In genomic region chr2:8211384-8211783, GRCh38 we compare ENCODE assay signal across 25 cellular contexts.
DNase-seq lines count a peak whose midpoint lies in the region; ATAC-seq, FAIRE-seq and TF ChIP-seq lines count a peak whose summit lies in the region.
"Had no signal": no experiment of that assay in that cellular context is flagged by ENCODE, and none has a peak within 500 bp of the region (broad histone marks: within the 10 kb centered on the region; RNA-seq: fewer than 3 reads in every experiment).

No MANE protein-coding gene starts in this region.

- ATAC-seq in esophagus mucosa: peak; percentile 57
- ATAC-seq: A549, GM23338 had no signal

- H4K91ac ChIP-seq in H1 (replicated peaks; ENCODE audit: insufficient read length, low read length) (no peak overlapping the region), neuronal stem cell (ENCODE audit: low read depth, low read length, poor library complexity) (no peak overlapping the region)

- no peak overlapping the region for H3K27ac ChIP-seq in H1 (ENCODE audit: low read depth, low read length)
- H3K27ac ChIP-seq in neuronal stem cell (replicated peaks; ENCODE audit: low read length): no peak overlapping the region
- no peak overlapping the region for H3K27ac ChIP-seq in colonic mucosa
- no peak overlapping the region for H3K27ac ChIP-seq in osteoblast (ENCODE audit: low read depth, low read length)
- H3K27ac ChIP-seq: A549; BLaER1 treated with 17β-estradiol and CSF1 and Interleukin-3, amounts not matched to agents 10 nM and 100 nM had no signal

- TF ChIP-seq CTCF in H1 (IDR thresholded peaks at IDR 0.05; ENCODE audit: control extremely low read depth in 1 of 3, insufficient read depth in 1 of 3, low read depth in 1 of 3, low read length in 3 of 3) (no peak), colonic mucosa (IDR thresholded peaks at IDR 0.05) (no peak), osteoblast (IDR thresholded peaks at IDR 0.05; ENCODE audit: extremely low read depth, low read depth, low read length) (no peak)

- WGBS in H1 (ENCODE audit: extremely low coverage in 1 of 2, insufficient coverage in 1 of 2, insufficient read length in 1 of 2, insufficient replicate concordance in 2 of 2, low coverage in 1 of 2, low lambda C conversion rate in 2 of 2, missing lambda C conversion rate in 1 of 2), 2 experiments: 95% methylated on average over 3 of the region's 3 CpGs; no CpG with 5 or more reads in 1 of the 2 experiments
- WGBS in neuronal stem cell (ENCODE audit: extremely low coverage in 2 of 2, insufficient read length in 2 of 2, insufficient replicate concordance in 1 of 2), 2 donors: no CpG with 5 or more reads among the region's 3 CpGs

- FAIRE-seq in H1 (lab: Jason Lieb, UNC): no peak
- FAIRE-seq: A549, D721Med, GM12891, GM18507, H54 had no signal

- H3K79me1 ChIP-seq in H1 (ENCODE audit: low read depth, low read length) (no peaks in the 10 kb centered on the region), neuronal stem cell (ENCODE audit: low read depth, low read length) (no peaks in the 10 kb centered on the region)

- H2BK15ac ChIP-seq in H1 (ENCODE audit: low read length): no peak overlapping the region
- no peak overlapping the region for H2BK15ac ChIP-seq in neuronal stem cell (ENCODE audit: low read length)

- H2AK5ac ChIP-seq in H1 (ENCODE audit: low read depth, low read length) (no peak overlapping the region), neuronal stem cell (ENCODE audit: low read depth, low read length) (no peak overlapping the region)

- H3K23ac ChIP-seq in H1 (ENCODE audit: insufficient read length): no peak overlapping the region
- H3K23ac ChIP-seq in neuronal stem cell (ENCODE audit: low read depth, low read length, poor library complexity): no peak overlapping the region

- H2AFZ ChIP-seq in H1 (ENCODE audit: low read length): peak overlapping the region; percentile 72; the same call in 1 of the 2 replicates
- peak overlapping the region; percentile 27 for H2AFZ ChIP-seq in neuronal stem cell (ENCODE audit: low read length)
- no peak overlapping the region for H2AFZ ChIP-seq in osteoblast (ENCODE audit: low read length)
- H2AFZ ChIP-seq: GM23338 had no signal

- H4K20me1 ChIP-seq in H1 (replicated peaks in 1 of 2; ENCODE audit: control insufficient read depth in 1 of 2, insufficient read depth in 2 of 2, low read length in 2 of 2) (no peaks in the 10 kb centered on the region), osteoblast (ENCODE audit: insufficient read depth, low read length) (no peaks in the 10 kb centered on the region)
- H4K20me1 ChIP-seq: BLaER1 treated with 17β-estradiol and CSF1 and Interleukin-3, amounts not matched to agents 10 nM and 100 nM had no signal

- H3K4me3 ChIP-seq in H1 (ENCODE audit: extremely low read depth in 1 of 4, insufficient read depth in 2 of 4, low read depth in 3 of 4, low read length in 4 of 4) (no peak overlapping the region), neuronal stem cell (ENCODE audit: low read length in 2 of 2) (no peak overlapping the region), colonic mucosa (no peak overlapping the region), osteoblast (ENCODE audit: insufficient read depth, low read length) (no peak overlapping the region)
- H3K4me3 ChIP-seq: A549, GM23338, HAP-1 had no signal

- H2BK12ac ChIP-seq in H1 (ENCODE audit: low read depth, low read length) (no peak overlapping the region), neuronal stem cell (ENCODE audit: low read length) (no peak overlapping the region)

- H3K9ac ChIP-seq in H1 (replicated peaks in 1 of 4; ENCODE audit: extremely low read depth in 1 of 4, low read depth in 3 of 4, low read length in 3 of 4) (no peak overlapping the region), neuronal stem cell (ENCODE audit: low read depth, low read length, poor library complexity) (no peak overlapping the region), colonic mucosa (ENCODE audit: low read depth in 2 of 2, low read length in 2 of 2) (no peak overlapping the region)
- H3K9ac ChIP-seq: BLaER1 treated with 17β-estradiol and CSF1 and Interleukin-3, amounts not matched to agents 10 nM and 100 nM had no signal

- no peak overlapping the region for H3K4ac ChIP-seq in H1 (replicated peaks; ENCODE audit: insufficient read length, low read depth, low read length)
- no peak overlapping the region for H3K4ac ChIP-seq in neuronal stem cell (ENCODE audit: low read length)

- H3K36me3 ChIP-seq in H1 (ENCODE audit: control insufficient read depth in 2 of 4, insufficient read depth in 4 of 4, low read length in 3 of 4) (no peaks in the 10 kb centered on the region), neuronal stem cell (replicated peaks in 1 of 2; ENCODE audit: control insufficient read depth in 2 of 2, insufficient read depth in 2 of 2, low read length in 2 of 2) (no peaks in the 10 kb centered on the region), colonic mucosa (no peaks in the 10 kb centered on the region), osteoblast (ENCODE audit: insufficient read depth, low read length) (no peaks in the 10 kb centered on the region)
- H3K36me3 ChIP-seq: BE2C, HAP-1 had no signal

- intact Hi-C loops in colonic mucosa (cut with DNase I): no loop called here

- H2BK20ac ChIP-seq in H1 (ENCODE audit: low read length): no peak overlapping the region; the same call in 1 of the 2 replicates

- H3K9me3 ChIP-seq in H1 (ENCODE audit: insufficient read depth in 2 of 2, low read depth in 1 of 2, low read length in 1 of 2) (peaks cover 0 to 5% of the 10 kb centered on the region in 2 experiments; a peak in 1 of 4 replicates), neuronal stem cell (replicated peaks in 1 of 2; ENCODE audit: control insufficient read depth in 2 of 2, insufficient read depth in 1 of 2, low read depth in 1 of 2, low read length in 2 of 2) (peaks cover 0 to 4% of the 10 kb centered on the region in 2 donors), colonic mucosa (no peaks in the 10 kb centered on the region), osteoblast (ENCODE audit: low read depth, low read length) (peaks cover 2% of the 10 kb centered on the region)
- H3K9me3 ChIP-seq: BE2C, HAP-1 had no signal

- CTCF ChIA-PET in H1 (lab: Charles Lee; ENCODE audit: partially characterized antibody): no interaction called here

- H3K4me1 ChIP-seq in H1 (replicated peaks in 1 of 4; ENCODE audit: control insufficient read depth in 3 of 4, insufficient read depth in 4 of 4, low read length in 3 of 4): no peaks in the 10 kb centered on the region
- H3K4me1 ChIP-seq in neuronal stem cell (ENCODE audit: control insufficient read depth in 2 of 2, insufficient read depth in 1 of 2, low read depth in 1 of 2, low read length in 2 of 2): peaks cover under 1 to 1% of the 10 kb centered on the region in 2 donors
- no peaks in the 10 kb centered on the region for H3K4me1 ChIP-seq in colonic mucosa
- peaks cover 3% of the 10 kb centered on the region for H3K4me1 ChIP-seq in osteoblast (ENCODE audit: insufficient read depth, low read length)
- H3K4me1 ChIP-seq: A549, BE2C, HAP-1 had no signal

- H3K79me2 ChIP-seq in H1 (ENCODE audit: control insufficient read depth in 1 of 2, insufficient read depth in 2 of 2, low read length in 2 of 2) (no peaks in the 10 kb centered on the region), osteoblast (ENCODE audit: insufficient read depth, low read length) (no peaks in the 10 kb centered on the region)

- H2BK5ac ChIP-seq in H1 (ENCODE audit: low read depth, low read length): no peak overlapping the region
- H2BK5ac ChIP-seq in neuronal stem cell (ENCODE audit: low read length): no peak overlapping the region

- H4K8ac ChIP-seq in H1 (ENCODE audit: extremely low read depth, insufficient read depth, low read length) (no peak overlapping the region; the same call in 1 of the 2 replicates), neuronal stem cell (ENCODE audit: low read depth, low read length) (no peak overlapping the region)

- H3K4me2 ChIP-seq in H1 (ENCODE audit: insufficient read depth in 1 of 2, low read depth in 2 of 2, low read length in 2 of 2): no peak overlapping the region
- no peak overlapping the region for H3K4me2 ChIP-seq in neuronal stem cell (ENCODE audit: insufficient read depth, low read length, poor library complexity, severe bottlenecking)
- no peak overlapping the region for H3K4me2 ChIP-seq in osteoblast (ENCODE audit: insufficient read depth, low read length)
- H3K4me2 ChIP-seq: A549, GM23338 had no signal

- no peak for TF ChIP-seq RAD21 in H1 (IDR thresholded peaks at IDR 0.05 in 1 of 2, conservative IDR thresholded peaks at IDR 0.05 in 1 of 2; ENCODE audit: low read depth in 2 of 2, low read length in 2 of 2)

- H3K56ac ChIP-seq in H1 (replicated peaks; ENCODE audit: insufficient read length, low read depth, low read length): no peak overlapping the region

- no peaks in the 10 kb centered on the region for H3K27me3 ChIP-seq in H1 (replicated peaks in 1 of 4; ENCODE audit: control insufficient read depth in 3 of 4, extremely low read depth in 1 of 4, insufficient read depth in 3 of 4, low read length in 3 of 4)
- H3K27me3 ChIP-seq in neuronal stem cell (ENCODE audit: control insufficient read depth in 3 of 3, insufficient read depth in 3 of 3, low read depth in 1 of 3, low read length in 3 of 3): no peaks in the 10 kb centered on the region
- H3K27me3 ChIP-seq in colonic mucosa: no peaks in the 10 kb centered on the region
- H3K27me3 ChIP-seq in osteoblast (ENCODE audit: insufficient read depth, low read length): no peaks in the 10 kb centered on the region
- H3K27me3 ChIP-seq: BE2C; BLaER1 treated with 17β-estradiol and CSF1 and Interleukin-3, amounts not matched to agents 10 nM and 100 nM had no signal

- H3K18ac ChIP-seq in H1 (ENCODE audit: extremely low read depth, low read length) (no peak overlapping the region), neuronal stem cell (ENCODE audit: low read length) (peak overlapping the region; percentile 20)

- no peaks in the 10 kb centered on the region for H3K23me2 ChIP-seq in H1 (ENCODE audit: low read depth, low read length)

- H3K14ac ChIP-seq in H1 (ENCODE audit: insufficient read length): no peak overlapping the region
- no peak overlapping the region for H3K14ac ChIP-seq in neuronal stem cell (ENCODE audit: low read length)

- no peak for TF ChIP-seq EP300 in H1 (IDR thresholded peaks at IDR 0.05; ENCODE audit: borderline replicate concordance in 1 of 2, low read depth in 2 of 2, low read length in 2 of 2)

- H4K5ac ChIP-seq in H1 (ENCODE audit: insufficient read length, low read depth, low read length): no peak overlapping the region

- H2BK120ac ChIP-seq in H1 (replicated peaks; ENCODE audit: low read depth, low read length) (peak overlapping the region; percentile 28), neuronal stem cell (ENCODE audit: low read depth, low read length) (no peak overlapping the region)

- DNase-seq in H1 (ENCODE audit: low read depth in 1 of 2, low spot score in 2 of 2) (no peak), neuronal stem cell (ENCODE audit: low spot score) (no peak), colonic mucosa (no peak), SW480 (ENCODE audit: low spot score) (no peak), osteoblast (ENCODE audit: insufficient read length, low spot score, missing footprints) (no peak)
- DNase-seq: 8988T; ACHN; AML-193; BE2C; CD4-positive, alpha-beta T cell; CD8-positive, alpha-beta memory T cell; DMS 273 treated with DMSO at 0.1 percent for 48 hours; DMS79; EL; GDM1; HFFc6 had no signal

- POLR2A ChIA-PET in H1 (lab: Charles Lee; ENCODE audit: partially characterized antibody): no interaction called here

- TF ChIP-seq POLR2A in H1 (IDR thresholded peaks at IDR 0.05; ENCODE audit: control extremely low read depth in 1 of 2, low read depth in 2 of 2, low read length in 2 of 2): no peak
